Comparison of ENCODE assay signal across 11 cellular contexts in the genomic region with DNA sequence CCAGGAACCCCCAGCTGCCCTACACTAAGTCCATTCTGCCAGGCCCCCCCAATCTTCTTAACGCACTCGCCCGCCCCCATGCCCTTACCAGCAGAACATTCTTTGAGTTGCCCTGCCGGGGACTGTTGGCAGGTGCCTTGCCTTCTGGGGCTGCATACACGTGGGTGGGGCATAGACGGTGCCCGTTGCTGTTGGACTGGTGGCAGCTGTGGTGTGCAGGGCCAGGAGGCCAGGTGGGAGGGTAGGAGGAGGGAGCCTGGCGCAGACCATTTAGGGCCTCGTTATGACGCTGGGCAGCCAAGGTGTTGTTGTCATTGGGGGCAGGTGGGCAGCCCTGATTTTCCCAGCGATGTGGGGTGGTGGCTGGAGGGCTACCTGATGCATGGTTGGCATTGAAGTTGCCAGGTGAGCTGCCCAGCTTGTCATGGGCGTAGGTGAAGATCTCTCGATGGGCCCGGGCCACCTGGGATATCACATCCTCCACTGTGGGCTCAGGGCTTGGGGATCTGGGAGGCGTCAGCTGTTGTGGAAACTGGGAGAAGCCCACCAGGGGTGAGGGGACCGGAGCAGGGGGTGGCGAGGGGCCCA. TPM values are rescaled to one million over a fixed set of nuclear protein-coding genes. Genes with fewer than 3 reads are reported as not detected.
DNase-seq lines count a peak whose midpoint lies in the region; ATAC-seq and TF ChIP-seq lines count a peak whose summit lies in the region.
"Had no signal": no experiment of that assay in that cellular context is flagged by ENCODE, and none has a peak within 500 bp of the region (broad histone marks: within the 10 kb centered on the region; RNA-seq: fewer than 3 reads in every experiment).

No MANE protein-coding gene starts in this region.

- peaks cover 23 to 36% of the 10 kb centered on the region in 2 donors for H3K4me1 ChIP-seq in breast epithelium
- H3K4me1 ChIP-seq in urinary bladder (ENCODE audit: insufficient read depth), result no peaks in the 10 kb centered on the region

- H3K27me3 ChIP-seq in breast epithelium, result no peaks in the 10 kb centered on the region

- H3K27ac ChIP-seq in breast epithelium (peak overlapping the region; percentile 95 to 99), caudate nucleus (ENCODE audit: low read depth, low read length) (peak overlapping the region; percentile 98), urinary bladder (ENCODE audit: low read depth) (peak overlapping the region; percentile 26)
- H3K27ac ChIP-seq: epithelial cell of prostate had no signal

- peaks cover 68% of the 10 kb centered on the region for H3K36me3 Mint-ChIP-seq in MCF 10A (ENCODE audit: insufficient read depth, unreplicated experiment)
- peaks cover 7 to 50% (median 8%) of the 10 kb centered on the region in 3 donors for H3K36me3 Mint-ChIP-seq in naive thymus-derived CD8-positive, alpha-beta T cell

- no peaks in the 10 kb centered on the region for H3K27me3 Mint-ChIP-seq in MCF 10A (ENCODE audit: insufficient read depth, unreplicated experiment)
- no peaks in the 10 kb centered on the region for H3K27me3 Mint-ChIP-seq in naive thymus-derived CD8-positive, alpha-beta T cell

- intact Hi-C loops in breast epithelium (cut with DNase I; ENCODE audit: low total_unique reads) (no loop called here), MCF 10A (cut with micrococcal nuclease) (no loop called here)

- 74% methylated on average over 17 of the region's 17 CpGs for WGBS in urinary bladder

- H3K4me3 Mint-ChIP-seq in MCF 10A (ENCODE audit: unreplicated experiment), result no peak overlapping the region
- H3K4me3 Mint-ChIP-seq in naive thymus-derived CD8-positive, alpha-beta T cell, result peak overlapping the region; percentile 68 to 98 (median 92)

- TF ChIP-seq POLR2A in breast epithelium (IDR thresholded peaks at IDR 0.05), result no peak

- POLR2A ChIA-PET in MCF 10A (lab: Yijun Ruan, JAX), result interaction anchor here (0.7 to 1.0 kb wide), 2 partner anchors 80 to 81 kb away, joined by 3 read pairs; no protein-coding TSS in a partner anchor
- POLR2A ChIA-PET in naive thymus-derived CD8-positive, alpha-beta T cell (lab: Charles Lee), result interaction anchor here (1.0 to 17.0 kb wide), 11 partner anchors 11 to 123 kb away, joined by 3 to 523 read pairs (median 4); a partner anchor contains a TSS

- H3K27ac Mint-ChIP-seq in MCF 10A (ENCODE audit: low read depth, unreplicated experiment), result no peak overlapping the region
- H3K27ac Mint-ChIP-seq in naive thymus-derived CD8-positive, alpha-beta T cell, result peak overlapping the region; percentile 67 to 99 (median 94)

- in situ Hi-C loops in G401 (cut with HindIII; ENCODE audit: low sequenced_read_pairs), result no loop called here

- H3K9me3 ChIP-seq in breast epithelium, result no peaks in the 10 kb centered on the region

- no peak for ATAC-seq in naive thymus-derived CD8-positive, alpha-beta T cell
- no peak for ATAC-seq in HG03025 (IDR thresholded peaks at IDR 0.05; ENCODE audit: low FRiP score, unreplicated experiment)

- no TSS peak for BruUV-seq in MCF 10A (replicated peaks; lab: Mats Ljungman, UMichigan)

- DNase-seq in breast epithelium (ENCODE audit: low spot score in 2 of 2) (peak in 1 of 2 donors; percentile 47), MCF 10A (ENCODE audit: unreplicated experiment) (no peak), caudate nucleus (lab: John Stamatoyannopoulos, UW) (peak in 1 of 61 donors; percentile 27), G401 (ENCODE audit: low spot score) (no peak), SIG-M5 treated with dmso at 0.1 percent for 504 hours (lab: John Stamatoyannopoulos, UW; ENCODE audit: unreplicated experiment) (no peak)
- DNase-seq in naive thymus-derived CD8-positive, alpha-beta T cell, result peak in 1 of 10 donors; percentile 16
- DNase-seq: AML-193, NCI-H345 had no signal

- no peaks in the 10 kb centered on the region for H3K9me3 Mint-ChIP-seq in MCF 10A (ENCODE audit: unreplicated experiment)
- no peaks in the 10 kb centered on the region for H3K9me3 Mint-ChIP-seq in naive thymus-derived CD8-positive, alpha-beta T cell

- TF ChIP-seq CTCF in breast epithelium (IDR thresholded peaks at IDR 0.05), result no peak
- TF ChIP-seq CTCF in MCF 10A (IDR thresholded peaks at IDR 0.05; ENCODE audit: unreplicated experiment), result no peak

- peaks cover 20% of the 10 kb centered on the region for H3K4me1 Mint-ChIP-seq in MCF 10A (ENCODE audit: insufficient read depth, unreplicated experiment)
- peaks cover 45 to 78% (median 68%) of the 10 kb centered on the region in 4 donors for H3K4me1 Mint-ChIP-seq in naive thymus-derived CD8-positive, alpha-beta T cell

- H3K4me3 ChIP-seq in breast epithelium (peak overlapping the region in 1 of 3 donors; percentile 32), urinary bladder (ENCODE audit: low read depth, low read length) (no peak overlapping the region)

- H3K36me3 ChIP-seq in breast epithelium (no peaks in the 10 kb centered on the region), urinary bladder (ENCODE audit: insufficient read depth) (no peaks in the 10 kb centered on the region)

- CTCF ChIA-PET in MCF 10A (lab: Yijun Ruan, JAX), result interaction anchor here (1.5 kb wide), 1 partner anchor 20 kb away, joined by 6 read pairs; no protein-coding TSS in a partner anchor

RNA-seq across cellular contexts. Expression of a gene that starts 4.9 kb away (rescaled TPM):
- 10 to 100 TPM in 1 of 3 donors, 1 to 10 TPM in 2; 8.8 to 10.5 (median 9.2) TPM for total RNA-seq in breast epithelium
- 7.5 and 8.8 TPM in 2 replicates for total RNA-seq in MCF 10A (2022)
- 10 to 100 TPM; 18.2 to 19.2 TPM for total RNA-seq in naive thymus-derived CD8-positive, alpha-beta T cell
- polyA plus RNA-seq in naive thymus-derived CD8-positive, alpha-beta T cell, result 1 to 10 TPM; 3.9 to 9.9 (median 6.4) TPM
- total RNA-seq in urinary bladder, result 2.0 TPM
- polyA plus RNA-seq in urinary bladder, result 18.1 TPM
- total RNA-seq in G401 (2014; rRNA removed; shearing (Covaris generic)), result 0.06 and 2.0 TPM in 2 replicates

RNA-seq across cellular contexts. Expression of a gene that starts 26.3 kb away (rescaled TPM):
- total RNA-seq in breast epithelium (10 to 100 TPM; 49.3 to 79.3 (median 78.2) TPM), MCF 10A (2022) (59.8 and 62.2 TPM in 2 replicates), urinary bladder (81.3 TPM)
- total RNA-seq in naive thymus-derived CD8-positive, alpha-beta T cell, result 100 to 1,000 TPM; 132 to 135 TPM
- 10 to 100 TPM in 1 of 3 donors, 1 to 10 TPM in 2; 6.8 to 12.8 (median 9.2) TPM for polyA plus RNA-seq in naive thymus-derived CD8-positive, alpha-beta T cell
- polyA plus RNA-seq in urinary bladder, result 70.9 TPM
- total RNA-seq in G401 (2014; rRNA removed; shearing (Covaris generic)), result 67.9 and 80.5 TPM in 2 replicates

RNA-seq across cellular contexts. Expression of a gene that starts 32.7 kb away (rescaled TPM):
- total RNA-seq in breast epithelium, result 10 to 100 TPM; 41.6 to 61.0 (median 48.1) TPM
- 5.5 and 6.4 TPM in 2 replicates for total RNA-seq in MCF 10A (2022)
- total RNA-seq in naive thymus-derived CD8-positive, alpha-beta T cell, result 10 to 100 TPM; 53.6 to 54.2 TPM
- polyA plus RNA-seq in naive thymus-derived CD8-positive, alpha-beta T cell, result 10 to 100 TPM; 11.3 to 23.3 (median 22.2) TPM
- total RNA-seq in urinary bladder, result 35.5 TPM
- polyA plus RNA-seq in urinary bladder, result 76.3 TPM
- 11.8 and 18.4 TPM in 2 replicates for total RNA-seq in G401 (2014; rRNA removed; shearing (Covaris generic))

RNA-seq across cellular contexts. Expression of a gene that starts 41.2 kb away (rescaled TPM):
- total RNA-seq in breast epithelium (10 to 100 TPM; 50.7 to 74.7 (median 59.7) TPM), MCF 10A (2022) (66.6 and 88.5 TPM in 2 replicates), urinary bladder (45.8 TPM)
- total RNA-seq in naive thymus-derived CD8-positive, alpha-beta T cell, result 100 to 1,000 TPM; 104 TPM
- polyA plus RNA-seq in naive thymus-derived CD8-positive, alpha-beta T cell, result 10 to 100 TPM; 37.3 to 67.7 (median 42.1) TPM
- polyA plus RNA-seq in urinary bladder, result 52.4 TPM
- total RNA-seq in G401 (2014; rRNA removed; shearing (Covaris generic)), result 70.0 and 90.8 TPM in 2 replicates

RNA-seq across cellular contexts. Expression of a gene that starts 44.9 kb away (rescaled TPM):
- total RNA-seq in breast epithelium, result 10 to 100 TPM; 57.4 to 67.0 (median 65.1) TPM
- 73.5 and 78.3 TPM in 2 replicates for total RNA-seq in MCF 10A (2022)
- total RNA-seq in naive thymus-derived CD8-positive, alpha-beta T cell, result 100 to 1,000 TPM; 153 to 162 TPM
- 10 to 100 TPM; 33.5 to 46.9 (median 40.6) TPM for polyA plus RNA-seq in naive thymus-derived CD8-positive, alpha-beta T cell
- total RNA-seq in urinary bladder, result 45.4 TPM
- 64.2 TPM for polyA plus RNA-seq in urinary bladder
- 31.1 and 61.1 TPM in 2 replicates for total RNA-seq in G401 (2014; rRNA removed; shearing (Covaris generic))

Comparison
In these comparisons a context has a peak if more than half of its experiments do, and no peak if none do; other contexts are left out.
1. H3K27ac ChIP-seq: peak in every context shown above with its lines; median percentile 98 in caudate nucleus; 97 in breast epithelium; 26 in urinary bladder.